In genomic region chr5:91712718-91713117, GRCh38 we compare ENCODE assay signal across 16 cellular contexts.
"Had no signal": no experiment of that assay in that cellular context is flagged by ENCODE, and none has a peak within 500 bp of the region (broad histone marks: within the 10 kb centered on the region; RNA-seq: fewer than 3 reads in every experiment).

No MANE protein-coding gene starts in this region.

- DNase-seq: activated CD4-positive, alpha-beta T cell treated with anti-CD3 and anti-CD28 coated beads, Interleukin-2, amount 50 U/mL, for 1 hour; activated naive CD4-positive, alpha-beta T cell treated with Interleukin-2 at 50 U/mL for 16 hours; colonic mucosa; foreskin melanocyte; head of caudate nucleus; mesenchymal stem cell; natural killer cell; posterior cingulate gyrus; stimulated activated CD4-positive, alpha-beta T cell treated with anti-CD3 and anti-CD28 coated beads, Interleukin-4, amount 100 ng/mL, for 24 hours; stimulated activated naive CD4-positive, alpha-beta T cell; substantia nigra had no signal

- ATAC-seq: activated CD4-positive, CD25-positive, alpha-beta regulatory T cell treated with anti-CD3 and anti-CD28 coated beads, Interleukin-2, amount 50 U/mL, for 24 hours; esophagus mucosa; natural killer cell had no signal

- H3K4me3 ChIP-seq: ascending aorta, colonic mucosa, skin epidermis, tibial nerve had no signal
